2 cellular contexts compared by ENCODE assay signal in genomic region chr13:110361365-110361911, GRCh38.
TF ChIP-seq lines count a peak whose summit lies in the region.

No MANE protein-coding gene starts in this region.

TF ChIP-seq in HCT116, 20 proteins besides CTCF, POLR2A, EP300 and RAD21:
- TF ChIP-seq, protein P1, sequence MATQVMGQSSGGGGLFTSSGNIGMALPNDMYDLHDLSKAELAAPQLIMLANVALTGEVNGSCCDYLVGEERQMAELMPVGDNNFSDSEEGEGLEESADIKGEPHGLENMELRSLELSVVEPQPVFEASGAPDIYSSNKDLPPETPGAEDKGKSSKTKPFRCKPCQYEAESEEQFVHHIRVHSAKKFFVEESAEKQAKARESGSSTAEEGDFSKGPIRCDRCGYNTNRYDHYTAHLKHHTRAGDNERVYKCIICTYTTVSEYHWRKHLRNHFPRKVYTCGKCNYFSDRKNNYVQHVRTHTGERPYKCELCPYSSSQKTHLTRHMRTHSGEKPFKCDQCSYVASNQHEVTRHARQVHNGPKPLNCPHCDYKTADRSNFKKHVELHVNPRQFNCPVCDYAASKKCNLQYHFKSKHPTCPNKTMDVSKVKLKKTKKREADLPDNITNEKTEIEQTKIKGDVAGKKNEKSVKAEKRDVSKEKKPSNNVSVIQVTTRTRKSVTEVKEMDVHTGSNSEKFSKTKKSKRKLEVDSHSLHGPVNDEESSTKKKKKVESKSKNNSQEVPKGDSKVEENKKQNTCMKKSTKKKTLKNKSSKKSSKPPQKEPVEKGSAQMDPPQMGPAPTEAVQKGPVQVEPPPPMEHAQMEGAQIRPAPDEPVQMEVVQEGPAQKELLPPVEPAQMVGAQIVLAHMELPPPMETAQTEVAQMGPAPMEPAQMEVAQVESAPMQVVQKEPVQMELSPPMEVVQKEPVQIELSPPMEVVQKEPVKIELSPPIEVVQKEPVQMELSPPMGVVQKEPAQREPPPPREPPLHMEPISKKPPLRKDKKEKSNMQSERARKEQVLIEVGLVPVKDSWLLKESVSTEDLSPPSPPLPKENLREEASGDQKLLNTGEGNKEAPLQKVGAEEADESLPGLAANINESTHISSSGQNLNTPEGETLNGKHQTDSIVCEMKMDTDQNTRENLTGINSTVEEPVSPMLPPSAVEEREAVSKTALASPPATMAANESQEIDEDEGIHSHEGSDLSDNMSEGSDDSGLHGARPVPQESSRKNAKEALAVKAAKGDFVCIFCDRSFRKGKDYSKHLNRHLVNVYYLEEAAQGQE (IDR thresholded peaks at IDR 0.05; ENCODE audit: low read depth), result no peak
- TF ChIP-seq POLR2AphosphoS5 (IDR thresholded peaks at IDR 0.05; ENCODE audit: low read depth, low read length), result no peak
- no peak for TF ChIP-seq CEBPB (IDR thresholded peaks at IDR 0.05; ENCODE audit: low read depth)
- no peak for TF ChIP-seq ZBTB33 (IDR thresholded peaks at IDR 0.05; ENCODE audit: extremely low read depth, insufficient replicate concordance, low read length)
- TF ChIP-seq TCF7L2 (IDR thresholded peaks at IDR 0.05; ENCODE audit: borderline replicate concordance, extremely low read depth, insufficient read depth, insufficient read length), result no peak
- TF ChIP-seq SIN3A (IDR thresholded peaks at IDR 0.05; ENCODE audit: low read depth), result no peak
- TF ChIP-seq ZNF274 (IDR thresholded peaks at IDR 0.05; ENCODE audit: low read depth, low read length), result no peak
- no peak for TF ChIP-seq ATF3 (IDR thresholded peaks at IDR 0.05)
- no peak for TF ChIP-seq SP1 (IDR thresholded peaks at IDR 0.05; ENCODE audit: low read depth)
- no peak for TF ChIP-seq FOSL1 (IDR thresholded peaks at IDR 0.05; ENCODE audit: low read depth)
- no peak for TF ChIP-seq EZH2phosphoT487 (IDR thresholded peaks at IDR 0.05; ENCODE audit: borderline replicate concordance)
- no peak for TF ChIP-seq EZH2 (IDR thresholded peaks at IDR 0.05)
- no peak for TF ChIP-seq EGR1 (IDR thresholded peaks at IDR 0.05; ENCODE audit: low read depth)
- TF ChIP-seq, protein P2, sequence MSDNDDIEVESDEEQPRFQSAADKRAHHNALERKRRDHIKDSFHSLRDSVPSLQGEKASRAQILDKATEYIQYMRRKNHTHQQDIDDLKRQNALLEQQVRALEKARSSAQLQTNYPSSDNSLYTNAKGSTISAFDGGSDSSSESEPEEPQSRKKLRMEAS (IDR thresholded peaks at IDR 0.05), result no peak
- no peak for TF ChIP-seq ELF1 (IDR thresholded peaks at IDR 0.05; ENCODE audit: borderline replicate concordance, low read depth)
- no peak for TF ChIP-seq YY1 (IDR thresholded peaks at IDR 0.05; ENCODE audit: extremely low read depth, insufficient replicate concordance, low read depth, low read length)

TF ChIP-seq in H1, 55 proteins besides CTCF, POLR2A, EP300 and RAD21:
- TF ChIP-seq SRF (IDR thresholded peaks at IDR 0.05; ENCODE audit: low read depth, low read length) (peak; percentile 21; the same call in 1 of the 2 replicates), HDAC6 (IDR thresholded peaks at IDR 0.05; ENCODE audit: low read depth, low read length) (no peak)
